Comparison of ENCODE assay signal across 1 cellular context in genomic region chr11:44565008-44565745, GRCh38.
TF ChIP-seq lines count a peak whose summit lies in the region.

Gene CD82, plus strand, starts transcription at chr11:44565663. Its CDS starts 29,000 bp downstream, at chr11:44594663.

TF ChIP-seq in HEK293, 187 proteins besides CTCF, POLR2A, EP300 and RAD21 (continued from another document and continues in another):
- TF ChIP-seq ZNF398 (tag by site-specific recombination; IDR thresholded peaks at IDR 0.05) (no peak; the same call in 1 of the 2 replicates), ZNF211 (tag by site-specific recombination; IDR thresholded peaks at IDR 0.05; ENCODE audit: low read depth) (no peak), ZBTB49 (tag by site-specific recombination; IDR thresholded peaks at IDR 0.05; ENCODE audit: low read depth) (no peak), ZNF426 (tag by site-specific recombination; IDR thresholded peaks at IDR 0.05) (no peak), PATZ1 (tag by site-specific recombination; IDR thresholded peaks at IDR 0.05) (peak; percentile 79), ZNF555 (tag by site-specific recombination; conservative IDR thresholded peaks at IDR 0.05) (no peak), AEBP2 (tag by site-specific recombination; IDR thresholded peaks at IDR 0.05; ENCODE audit: borderline replicate concordance) (no peak), YY2 (tag by site-specific recombination; IDR thresholded peaks at IDR 0.05) (no peak), EGR2 (tag by site-specific recombination; IDR thresholded peaks at IDR 0.05; ENCODE audit: low read depth) (peak; percentile 77), GLIS2 (tag by site-specific recombination; IDR thresholded peaks at IDR 0.05) (peak; percentile 78), ZNF112 (tag by site-specific recombination; IDR thresholded peaks at IDR 0.05) (no peak), ZNF404 (tag by site-specific recombination; IDR thresholded peaks at IDR 0.05) (no peak), HIC1 (tag by site-specific recombination; IDR thresholded peaks at IDR 0.05) (peak; percentile 69; the same call in 1 of the 2 replicates), ATF2 (tag by site-specific recombination; IDR thresholded peaks at IDR 0.05; ENCODE audit: low read depth) (no peak), ZNF202 (tag by site-specific recombination; IDR thresholded peaks at IDR 0.05; ENCODE audit: borderline replicate concordance) (no peak), PRDM10 (tag by site-specific recombination; IDR thresholded peaks at IDR 0.05) (no peak), ZNF624 (tag by site-specific recombination; IDR thresholded peaks at IDR 0.05) (no peak), SP2 (tag by site-specific recombination; IDR thresholded peaks at IDR 0.05) (peak; percentile 94), SP3 (tag by site-specific recombination; IDR thresholded peaks at IDR 0.05) (peak; percentile 97), SCRT2 (tag by site-specific recombination; IDR thresholded peaks at IDR 0.05) (no peak), YY1 (tag by site-specific recombination; IDR thresholded peaks at IDR 0.05) (no peak), ZNF501 (tag by site-specific recombination; IDR thresholded peaks at IDR 0.05) (no peak), TSHZ1 (tag by site-specific recombination; IDR thresholded peaks at IDR 0.05; ENCODE audit: borderline replicate concordance) (no peak), ZNF121 (tag by site-specific recombination; IDR thresholded peaks at IDR 0.05) (no peak), GLI2 (tag by site-specific recombination; IDR thresholded peaks at IDR 0.05; ENCODE audit: borderline replicate concordance, low read depth) (no peak), ZNF133 (tag by site-specific recombination; IDR thresholded peaks at IDR 0.05) (no peak), ZBTB1 (tag by site-specific recombination; IDR thresholded peaks at IDR 0.05) (no peak), ZNF221 (tag by site-specific recombination; IDR thresholded peaks at IDR 0.05; ENCODE audit: borderline replicate concordance) (no peak), ZNF169 (tag by site-specific recombination; IDR thresholded peaks at IDR 0.05) (no peak), ZNF391 (tag by site-specific recombination; IDR thresholded peaks at IDR 0.05; ENCODE audit: borderline replicate concordance, low read depth) (no peak), ZNF791 (tag by site-specific recombination; IDR thresholded peaks at IDR 0.05) (no peak), ZBTB26 (tag by site-specific recombination; optimal IDR thresholded peaks at IDR 0.05) (peak; percentile 13), ZNF48 (tag by site-specific recombination; IDR thresholded peaks at IDR 0.05) (no peak), ZNF792 (tag by site-specific recombination; IDR thresholded peaks at IDR 0.05) (no peak), ZNF16 (tag by site-specific recombination; IDR thresholded peaks at IDR 0.05; ENCODE audit: low read depth) (no peak), ZNF140 (tag by site-specific recombination; IDR thresholded peaks at IDR 0.05) (no peak)
